ENCODE assay signal across 9 cellular contexts in the genomic region with DNA sequence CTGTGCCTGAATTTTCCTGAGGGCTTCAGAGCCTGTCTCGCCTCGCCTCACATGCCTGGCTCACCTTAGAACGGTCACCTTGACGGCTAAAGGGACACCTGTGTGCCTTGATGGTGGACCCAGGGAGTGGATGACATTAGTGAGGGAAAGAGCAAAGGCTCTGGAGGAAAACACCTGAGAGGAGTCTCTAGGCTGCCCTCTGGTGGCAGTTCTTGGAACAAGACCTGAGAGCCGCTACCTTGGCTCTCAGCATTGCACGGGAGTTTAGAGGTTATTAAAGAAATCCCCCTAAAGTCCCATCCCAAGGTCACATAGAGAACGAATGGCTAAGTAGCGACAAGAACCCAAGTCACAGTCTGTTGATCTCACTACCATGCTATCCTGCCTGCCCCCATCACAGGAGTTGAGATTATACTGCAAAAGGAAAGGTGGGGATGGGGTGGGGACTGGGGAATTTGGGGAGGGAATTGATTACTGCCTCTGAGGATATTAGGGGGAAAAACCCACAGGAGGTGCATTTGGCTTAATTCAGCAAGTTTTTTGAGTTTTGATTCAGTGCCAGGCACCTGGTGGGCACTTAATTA. TPM values are rescaled to one million over a fixed set of nuclear protein-coding genes. Genes with fewer than 3 reads are reported as not detected.
DNase-seq lines count a peak whose midpoint lies in the region; ATAC-seq and TF ChIP-seq lines count a peak whose summit lies in the region.
"Had no signal": no experiment of that assay in that cellular context is flagged by ENCODE, and none has a peak within 500 bp of the region (broad histone marks: within the 10 kb centered on the region; RNA-seq: fewer than 3 reads in every experiment).

No MANE protein-coding gene starts in this region.

- CTCF ChIA-PET in SK-N-SH (lab: Yijun Ruan, JAX), result interaction anchor here (0.7 to 4.8 kb wide), 16 partner anchors 9 to 300 kb away, joined by 3 to 21 read pairs (median 4); a partner anchor contains a TSS
- CTCF ChIA-PET in activated naive CD4-positive, alpha-beta T cell treated with anti-CD3 and anti-CD28 coated beads, Interleukin-2, amount 10 ng/mL, durations not matched to agents 7 days and 5 days (lab: Charles Lee), result interaction anchor here (0.6 to 3.0 kb wide), 16 partner anchors 9 to 265 kb away, joined by 3 to 10 read pairs (median 4); no protein-coding TSS in a partner anchor

- H3K27ac ChIP-seq in SK-N-SH (ENCODE audit: low read depth in 2 of 2, low read length in 1 of 2) (no peak overlapping the region), right cardiac atrium (ENCODE audit: low read length) (no peak overlapping the region)

- no peaks in the 10 kb centered on the region for H3K79me2 ChIP-seq in SK-N-SH (ENCODE audit: insufficient read depth)

- no peak overlapping the region for H2AFZ ChIP-seq in SK-N-SH (ENCODE audit: low read depth)

- POLR2A ChIA-PET in SK-N-SH (lab: Yijun Ruan, JAX), result no interaction called here

- DNase-seq in COLO668 (lab: John Stamatoyannopoulos, UW; ENCODE audit: unreplicated experiment) (peak; percentile 45), HPDE6-E6E7 (ENCODE audit: extremely low spot score) (peak; percentile 52), SK-N-SH (peak; percentile 60), right cardiac atrium (peak in 2 of 3 donors; percentile 47 to 83)
- DNase-seq in activated naive CD4-positive, alpha-beta T cell treated with anti-CD3 and anti-CD28 coated beads, Interleukin-2, amount 10 ng/mL, durations not matched to agents 7 days and 5 days, result peak; percentile 85
- DNase-seq in stimulated activated CD4-positive, alpha-beta T cell treated with anti-CD3 and anti-CD28 coated beads, Interleukin-12 subunit alpha, Interleukin-12 subunit beta, amount 100 ng/mL, for 24 hours (ENCODE audit: low read depth in 2 of 2), result peak; percentile 26 to 66

- intact Hi-C loops in right cardiac atrium (cut with DNase I), result loop anchor here in 1 of 4 donors (5.0 kb wide), 1 partner anchor 234 kb away; no protein-coding TSS in a partner anchor

- H3K27ac Mint-ChIP-seq in activated naive CD4-positive, alpha-beta T cell treated with anti-CD3 and anti-CD28 coated beads, Interleukin-2, amount 10 ng/mL, durations not matched to agents 7 days and 5 days, result no peak overlapping the region

- H3K36me3 Mint-ChIP-seq in activated naive CD4-positive, alpha-beta T cell treated with anti-CD3 and anti-CD28 coated beads, Interleukin-2, amount 10 ng/mL, durations not matched to agents 7 days and 5 days, result no peaks in the 10 kb centered on the region

- H3K4me3 ChIP-seq in SK-N-SH (ENCODE audit: low read depth in 2 of 2, low read length in 1 of 2), result no peak overlapping the region; a peak in 1 of 4 replicates
- no peak overlapping the region for H3K4me3 ChIP-seq in right cardiac atrium (ENCODE audit: low read length)

- WGBS in SK-N-SH (ENCODE audit: low lambda C conversion rate), result 4% methylated on average over 7 of the region's 8 CpGs
- WGBS in right cardiac atrium, result 13% methylated on average over 8 of the region's 8 CpGs

- 0 out of 2 replicates have a peak, but pooled peaks cover 1% of the 10 kb centered on the region for H4K20me1 ChIP-seq in SK-N-SH (ENCODE audit: insufficient read depth)

- H3K27me3 Mint-ChIP-seq in activated naive CD4-positive, alpha-beta T cell treated with anti-CD3 and anti-CD28 coated beads, Interleukin-2, amount 10 ng/mL, durations not matched to agents 7 days and 5 days, result peaks cover 46% of the 10 kb centered on the region

- no peak overlapping the region for H3K4me3 Mint-ChIP-seq in activated naive CD4-positive, alpha-beta T cell treated with anti-CD3 and anti-CD28 coated beads, Interleukin-2, amount 10 ng/mL, durations not matched to agents 7 days and 5 days

- no peak overlapping the region for H3K9ac ChIP-seq in SK-N-SH

- TF ChIP-seq EP300 in SK-N-SH (IDR thresholded peaks at IDR 0.05; ENCODE audit: borderline replicate concordance in 1 of 2, low read depth in 1 of 2, low read length in 1 of 2), result no peak

- no peaks in the 10 kb centered on the region for H3K36me3 ChIP-seq in SK-N-SH (replicated peaks in 1 of 2; ENCODE audit: control insufficient read depth in 1 of 2, insufficient read depth in 2 of 2, low read length in 1 of 2)

- H3K9me3 Mint-ChIP-seq in activated naive CD4-positive, alpha-beta T cell treated with anti-CD3 and anti-CD28 coated beads, Interleukin-2, amount 10 ng/mL, durations not matched to agents 7 days and 5 days, result no peaks in the 10 kb centered on the region

- H3K4me1 Mint-ChIP-seq in activated naive CD4-positive, alpha-beta T cell treated with anti-CD3 and anti-CD28 coated beads, Interleukin-2, amount 10 ng/mL, durations not matched to agents 7 days and 5 days, result no peaks in the 10 kb centered on the region

- no peaks in the 10 kb centered on the region for H3K9me3 ChIP-seq in SK-N-SH
- no peaks in the 10 kb centered on the region for H3K9me3 ChIP-seq in right cardiac atrium (ENCODE audit: control insufficient read depth, low read length)

- peak; percentile 39 for TF ChIP-seq RAD21 in SK-N-SH (IDR thresholded peaks at IDR 0.05; ENCODE audit: low read length)

- H3F3A ChIP-seq in SK-N-SH (replicated peaks; ENCODE audit: insufficient read depth), result no peaks in the 10 kb centered on the region

- H3K9me2 ChIP-seq in SK-N-SH, result no peaks in the 10 kb centered on the region

- H3K4me2 ChIP-seq in SK-N-SH, result no peak overlapping the region

- ATAC-seq in right cardiac atrium (no peak), HG03342 (IDR thresholded peaks at IDR 0.05; ENCODE audit: unreplicated experiment) (no peak), GM21367 (IDR thresholded peaks at IDR 0.05; ENCODE audit: unreplicated experiment) (no peak)

- H3K4me1 ChIP-seq in SK-N-SH (ENCODE audit: control insufficient read depth in 1 of 2, insufficient read depth in 2 of 2, low read depth in 1 of 2, low read length in 1 of 2) (peaks cover 0 to 6% of the 10 kb centered on the region in 2 experiments; a peak in 2 of 4 replicates), right cardiac atrium (ENCODE audit: control insufficient read depth, insufficient read depth, low read length) (peaks cover 14% of the 10 kb centered on the region)

- H3K27me3 ChIP-seq in SK-N-SH (ENCODE audit: insufficient read depth) (no peaks in the 10 kb centered on the region), right cardiac atrium (ENCODE audit: control insufficient read depth, insufficient read depth) (no peaks in the 10 kb centered on the region)

- TF ChIP-seq CTCF in SK-N-SH (IDR thresholded peaks at IDR 0.05), result peak; percentile 73

TF ChIP-seq in SK-N-SH, 30 proteins besides CTCF, POLR2A, EP300 and RAD21:
- no peak for TF ChIP-seq RFX5 (IDR thresholded peaks at IDR 0.05; ENCODE audit: low read length)
- no peak for TF ChIP-seq FOXM1 (IDR thresholded peaks at IDR 0.05; ENCODE audit: low read depth)
- peak; percentile 49 for TF ChIP-seq SMC3 (IDR thresholded peaks at IDR 0.05; ENCODE audit: low read depth, low read length)

RNA-seq across cellular contexts. Expression of a gene that starts 7.9 kb away (rescaled TPM):
- polyA plus RNA-seq in SK-N-SH (2012; rRNA removed) (0.02 TPM in 1 of 2 replicates, not detected in the other), right cardiac atrium (0.11 TPM)
- polyA plus RNA-seq in SK-N-SH (2012; cell fraction: cytosol; rRNA removed), result not detected in 2 replicates
- polyA plus RNA-seq in SK-N-SH (2012; cell fraction: nucleus; rRNA removed), result not detected in 2 replicates
- total RNA-seq in right cardiac atrium, result under 1 TPM in 2 of 4 donors, not detected in 2; 0.14 to 0.17 TPM
- total RNA-seq: temporal lobe had no signal

RNA-seq across cellular contexts. Expression of a gene that starts 10.7 kb away (rescaled TPM):
- polyA plus RNA-seq in SK-N-SH (2012; rRNA removed) (not detected in 2 replicates), right cardiac atrium (not detected)
- 0.03 TPM in 1 of 2 replicates, not detected in the other for polyA plus RNA-seq in SK-N-SH (2012; cell fraction: cytosol; rRNA removed)
- not detected in 2 replicates for polyA plus RNA-seq in SK-N-SH (2012; cell fraction: nucleus; rRNA removed)
- not detected for total RNA-seq in right cardiac atrium
- total RNA-seq: temporal lobe had no signal

RNA-seq across cellular contexts. Expression of a gene that starts 13.6 kb away (rescaled TPM):
- polyA plus RNA-seq in SK-N-SH (2012; rRNA removed) (3.0 and 3.1 TPM in 2 replicates), right cardiac atrium (6.5 TPM)
- 0.94 and 2.8 TPM in 2 replicates for polyA plus RNA-seq in SK-N-SH (2012; cell fraction: cytosol; rRNA removed)
- 10.7 and 14.9 TPM in 2 replicates for polyA plus RNA-seq in SK-N-SH (2012; cell fraction: nucleus; rRNA removed)
- 1 to 10 TPM; 1.4 to 4.5 (median 4.4) TPM for total RNA-seq in right cardiac atrium
- total RNA-seq: temporal lobe had no signal

RNA-seq across cellular contexts. Expression of a gene that starts 15.8 kb away (rescaled TPM):
- not detected in 2 replicates for polyA plus RNA-seq in SK-N-SH (2012; rRNA removed)
- polyA plus RNA-seq in SK-N-SH (2012; cell fraction: cytosol; rRNA removed), result 0.03 TPM in 1 of 2 replicates, not detected in the other
- not detected in 2 replicates for polyA plus RNA-seq in SK-N-SH (2012; cell fraction: nucleus; rRNA removed)
- not detected for total RNA-seq in right cardiac atrium
- not detected for polyA plus RNA-seq in right cardiac atrium
- total RNA-seq: temporal lobe had no signal

RNA-seq across cellular contexts. Expression of a gene that starts 29.4 kb away (rescaled TPM):
- polyA plus RNA-seq in SK-N-SH (2012; rRNA removed) (15.5 and 18.7 TPM in 2 replicates), right cardiac atrium (9.6 TPM)
- polyA plus RNA-seq in SK-N-SH (2012; cell fraction: cytosol; rRNA removed), result 6.0 and 10.0 TPM in 2 replicates
- 46.7 and 87.3 TPM in 2 replicates for polyA plus RNA-seq in SK-N-SH (2012; cell fraction: nucleus; rRNA removed)
- 10 to 100 TPM; 10.8 to 16.7 (median 12.9) TPM for total RNA-seq in right cardiac atrium
